Comparison of ENCODE assay signal across 8 cellular contexts in the genomic region with DNA sequence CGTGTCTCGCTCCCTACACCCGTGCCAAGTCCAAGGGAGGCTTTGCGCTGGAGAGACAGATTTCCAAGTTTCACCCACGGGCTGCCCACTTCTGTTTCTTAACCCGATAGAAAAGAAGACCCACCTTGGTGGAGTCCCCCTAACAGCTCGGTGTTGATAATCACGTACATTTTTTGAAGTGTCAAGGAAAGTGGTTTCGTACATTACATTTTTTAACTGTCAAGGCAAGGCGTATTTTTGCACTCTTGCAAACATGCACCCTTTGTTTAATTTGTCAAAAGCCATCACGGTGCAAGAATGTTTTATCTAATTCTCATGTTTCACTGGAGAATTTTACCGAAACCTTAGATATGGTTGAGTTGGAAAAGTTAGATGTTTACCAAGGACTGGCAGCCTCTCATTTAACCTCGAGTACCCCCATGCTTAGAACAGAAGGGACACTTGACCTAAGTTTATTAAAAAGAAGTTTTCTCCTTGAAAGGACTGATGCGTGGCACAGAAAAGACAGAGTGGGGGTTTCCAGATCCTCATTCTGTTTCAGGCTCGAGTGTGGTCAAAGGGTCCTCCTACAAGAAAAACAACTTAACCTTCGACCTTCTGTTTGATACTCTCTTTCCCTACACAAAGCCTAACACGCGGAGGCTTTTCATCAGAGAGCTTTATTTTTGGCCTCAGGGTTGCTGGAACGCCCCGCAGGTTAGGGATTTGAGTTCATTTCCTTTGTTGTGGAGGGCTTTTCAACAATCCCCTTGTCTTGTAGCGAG. TPM values are rescaled to one million over a fixed set of nuclear protein-coding genes. Genes with fewer than 3 reads are reported as not detected.
DNase-seq lines count a peak whose midpoint lies in the region; ATAC-seq, FAIRE-seq and TF ChIP-seq lines count a peak whose summit lies in the region.

No MANE protein-coding gene starts in this region.

- H3K4me1 ChIP-seq in iPS DF 6.9 (ENCODE audit: control insufficient read depth, insufficient read depth, low read length) (no peaks in the 10 kb centered on the region), small intestine (ENCODE audit: control insufficient read depth in 2 of 2, insufficient read depth in 1 of 2, low read depth in 1 of 2, low read length in 1 of 2) (peaks cover 0 to 2% of the 10 kb centered on the region in 2 donors)

- peaks cover 6% of the 10 kb centered on the region for H3K9me3 Mint-ChIP-seq in WTC11

- H3K27me3 ChIP-seq in iPS DF 6.9 (ENCODE audit: control insufficient read depth, insufficient read depth, low read length) = peaks cover 3% of the 10 kb centered on the region; the same call in 1 of the 2 replicates
- peaks cover 6 to 7% of the 10 kb centered on the region in 2 donors for H3K27me3 ChIP-seq in small intestine (ENCODE audit: control insufficient read depth in 2 of 2, insufficient read depth in 2 of 2, low read length in 2 of 2)

- POLR2A ChIA-PET in WTC11 (lab: Charles Lee) = interaction anchor here (0.5 kb wide), 1 partner anchor 195 kb away, joined by 4 read pairs; no protein-coding TSS in a partner anchor

- H3K4me3 ChIP-seq in iPS DF 6.9 (ENCODE audit: low read length) (peak overlapping the region; percentile 36; the same call in 1 of the 2 replicates), small intestine (ENCODE audit: low read depth in 1 of 2, low read length in 2 of 2) (peak overlapping the region; percentile 24 to 62)

- no peak overlapping the region for H3K27ac Mint-ChIP-seq in WTC11

- WGBS in iPS DF 6.9 (ENCODE audit: insufficient coverage, insufficient read length) = no CpG with 5 or more reads among the region's 21 CpGs
- 12 to 17% (median 15%) methylated on average over 21 of the region's 21 CpGs for WGBS in small intestine, 3 donors

- DNase-seq in NCI-H1092 treated with DMSO at 0.1 percent for 48 hours (lab: John Stamatoyannopoulos, UW) (peak; percentile 51), NCI-H1092 (lab: John Stamatoyannopoulos, UW) (no peak), WTC11 (ENCODE audit: low spot score) (no peak), iPS DF 6.9 (ENCODE audit: low read depth, low spot score) (no peak), small intestine (no peak), 8988T (no peak), omental fat pad (ENCODE audit: low spot score) (no peak)
- no peak for DNase-seq in activated CD4-positive, CD25-positive, alpha-beta regulatory T cell (lab: John Stamatoyannopoulos, UW)

- H3K4me3 Mint-ChIP-seq in WTC11 = peak overlapping the region; percentile 72

- TF ChIP-seq CTCF in WTC11 (IDR thresholded peaks at IDR 0.05) = no peak
- TF ChIP-seq CTCF in omental fat pad (IDR thresholded peaks at IDR 0.05) = no peak

- H3K9me3 ChIP-seq in iPS DF 6.9 (ENCODE audit: control insufficient read depth, insufficient read depth, low read length) (no peaks in the 10 kb centered on the region), small intestine (ENCODE audit: control insufficient read depth, low read depth) (no peaks in the 10 kb centered on the region)

- peaks cover 65% of the 10 kb centered on the region for H3K27me3 Mint-ChIP-seq in WTC11 (ENCODE audit: low read depth)

- H3K4me1 Mint-ChIP-seq in WTC11 = peaks cover 39% of the 10 kb centered on the region

- no peaks in the 10 kb centered on the region for H3K36me3 Mint-ChIP-seq in WTC11

- CTCF ChIA-PET in WTC11 (lab: Charles Lee) = interaction anchor here (0.6 to 1.9 kb wide), 6 partner anchors 37 to 821 kb away, joined by 3 to 5 read pairs (median 4); no protein-coding TSS in a partner anchor

- H3K36me3 ChIP-seq in iPS DF 6.9 (ENCODE audit: control insufficient read depth, insufficient read depth, low read length) = no peaks in the 10 kb centered on the region
- H3K36me3 ChIP-seq in small intestine (ENCODE audit: control insufficient read depth in 2 of 2, insufficient read depth in 2 of 2, low read length in 2 of 2) = no peaks in the 10 kb centered on the region

- no peak for FAIRE-seq in small intestine (lab: Jason Lieb, UNC)

- 0 out of 2 replicates have a peak, but pooled peaks have one; percentile 3 for ATAC-seq in WTC11
- no peak for ATAC-seq in omental fat pad (ENCODE audit: low FRiP score)

- H3K27ac ChIP-seq in iPS DF 6.9 (ENCODE audit: low read length) (no peak overlapping the region), small intestine (ENCODE audit: low read depth in 1 of 2, low read length in 1 of 2) (no peak overlapping the region)

TF ChIP-seq in WTC11, 78 proteins besides CTCF, POLR2A, EP300 and RAD21:
- TF ChIP-seq CBFB (CRISPR knock-in tag; IDR thresholded peaks at IDR 0.05; ENCODE audit: low read depth) (no peak), FOXJ3 (CRISPR knock-in tag; IDR thresholded peaks at IDR 0.05; ENCODE audit: borderline replicate concordance) (no peak), FOXK1 (CRISPR knock-in tag; IDR thresholded peaks at IDR 0.05) (no peak), ZNF671 (CRISPR knock-in tag; IDR thresholded peaks at IDR 0.05) (no peak), NR3C1 (CRISPR knock-in tag; conservative IDR thresholded peaks at IDR 0.05; ENCODE audit: low read depth) (no peak), ATF1 (CRISPR knock-in tag; IDR thresholded peaks at IDR 0.05) (no peak), ESRRA (CRISPR knock-in tag; IDR thresholded peaks at IDR 0.05; ENCODE audit: borderline replicate concordance) (no peak), ETV6 (CRISPR knock-in tag; IDR thresholded peaks at IDR 0.05) (no peak), JUN (CRISPR knock-in tag; IDR thresholded peaks at IDR 0.05) (no peak)
- TF ChIP-seq, protein P1, sequence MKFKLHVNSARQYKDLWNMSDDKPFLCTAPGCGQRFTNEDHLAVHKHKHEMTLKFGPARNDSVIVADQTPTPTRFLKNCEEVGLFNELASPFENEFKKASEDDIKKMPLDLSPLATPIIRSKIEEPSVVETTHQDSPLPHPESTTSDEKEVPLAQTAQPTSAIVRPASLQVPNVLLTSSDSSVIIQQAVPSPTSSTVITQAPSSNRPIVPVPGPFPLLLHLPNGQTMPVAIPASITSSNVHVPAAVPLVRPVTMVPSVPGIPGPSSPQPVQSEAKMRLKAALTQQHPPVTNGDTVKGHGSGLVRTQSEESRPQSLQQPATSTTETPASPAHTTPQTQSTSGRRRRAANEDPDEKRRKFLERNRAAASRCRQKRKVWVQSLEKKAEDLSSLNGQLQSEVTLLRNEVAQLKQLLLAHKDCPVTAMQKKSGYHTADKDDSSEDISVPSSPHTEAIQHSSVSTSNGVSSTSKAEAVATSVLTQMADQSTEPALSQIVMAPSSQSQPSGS (CRISPR knock-in tag; IDR thresholded peaks at IDR 0.05; ENCODE audit: borderline replicate concordance, low read depth) = no peak
- TF ChIP-seq, protein P2, sequence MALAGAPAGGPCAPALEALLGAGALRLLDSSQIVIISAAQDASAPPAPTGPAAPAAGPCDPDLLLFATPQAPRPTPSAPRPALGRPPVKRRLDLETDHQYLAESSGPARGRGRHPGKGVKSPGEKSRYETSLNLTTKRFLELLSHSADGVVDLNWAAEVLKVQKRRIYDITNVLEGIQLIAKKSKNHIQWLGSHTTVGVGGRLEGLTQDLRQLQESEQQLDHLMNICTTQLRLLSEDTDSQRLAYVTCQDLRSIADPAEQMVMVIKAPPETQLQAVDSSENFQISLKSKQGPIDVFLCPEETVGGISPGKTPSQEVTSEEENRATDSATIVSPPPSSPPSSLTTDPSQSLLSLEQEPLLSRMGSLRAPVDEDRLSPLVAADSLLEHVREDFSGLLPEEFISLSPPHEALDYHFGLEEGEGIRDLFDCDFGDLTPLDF (CRISPR knock-in tag; IDR thresholded peaks at IDR 0.05) = no peak

RNA-seq across cellular contexts. Expression of a gene that starts 0.9 kb away (rescaled TPM):
- 5.3 to 6.5 TPM (median 6.2 TPM) in 3 replicates for total RNA-seq in WTC11 (2021)
- polyA plus RNA-seq in small intestine = under 1 TPM in 2 of 3 donors, not detected in 1; 0.48 to 0.54 TPM
- 10 to 100 TPM; 12.8 to 51.2 (median 13.8) TPM for total RNA-seq in omental fat pad

RNA-seq across cellular contexts. Expression of a gene that starts 40.5 kb away (rescaled TPM):
- total RNA-seq in WTC11 (2021) (24.5 to 29.1 TPM (median 27.2 TPM) in 3 replicates), omental fat pad (10 to 100 TPM; 11.0 to 22.9 (median 16.7) TPM)
- polyA plus RNA-seq in small intestine = 1 to 10 TPM; 8.3 to 9.6 (median 8.9) TPM
